ENCODE assay signal across 30 cellular contexts in genomic region chrX:97050413-97050812, GRCh38.
"Had no signal": no experiment of that assay in that cellular context is flagged by ENCODE, and none has a peak within 500 bp of the region (broad histone marks: within the 10 kb centered on the region; RNA-seq: fewer than 3 reads in every experiment).

No MANE protein-coding gene starts in this region.

- H3K27ac Mint-ChIP-seq: activated naive CD4-positive, alpha-beta T cell treated with anti-CD3 and anti-CD28 coated beads for 36 hours; activated naive CD8-positive, alpha-beta T cell treated with anti-CD3 and anti-CD28 coated beads for 36 hours; effector memory CD8-positive, alpha-beta T cell; naive B cell; stimulated activated naive B cell treated with anti-CD40 and anti-IgM and Interleukin-4, amounts not matched to agents 10 μg/mL and 1 μg/mL and 100 μg/mL, for 72 hours; T-helper 17 cell had no signal

- H3K4me3 Mint-ChIP-seq: activated naive CD4-positive, alpha-beta T cell treated with anti-CD3 and anti-CD28 coated beads for 36 hours; activated naive CD8-positive, alpha-beta T cell treated with anti-CD3 and anti-CD28 coated beads for 36 hours; effector memory CD8-positive, alpha-beta T cell; naive B cell; stimulated activated naive B cell treated with anti-CD40 and anti-IgM and Interleukin-4, amounts not matched to agents 10 μg/mL and 1 μg/mL and 100 μg/mL, for 72 hours; T-helper 17 cell had no signal

- H3K9me3 Mint-ChIP-seq: activated naive CD4-positive, alpha-beta T cell treated with anti-CD3 and anti-CD28 coated beads for 36 hours; activated naive CD8-positive, alpha-beta T cell treated with anti-CD3 and anti-CD28 coated beads for 36 hours; effector memory CD8-positive, alpha-beta T cell; stimulated activated naive B cell treated with anti-CD40 and anti-IgM and Interleukin-4, amounts not matched to agents 10 μg/mL and 1 μg/mL and 100 μg/mL, for 72 hours had no signal

- H3K4me1 Mint-ChIP-seq: activated naive CD8-positive, alpha-beta T cell treated with anti-CD3 and anti-CD28 coated beads for 36 hours; naive B cell had no signal

- H3K4me1 ChIP-seq: adrenal gland, ascending aorta, pancreas, right atrium auricular region, stomach, suprapubic skin had no signal

- H3K27me3 ChIP-seq: adrenal gland, ascending aorta, pancreas, right atrium auricular region, stomach, suprapubic skin, tibial artery had no signal

- H3K27me3 Mint-ChIP-seq: activated naive CD8-positive, alpha-beta T cell treated with anti-CD3 and anti-CD28 coated beads for 36 hours; effector memory CD8-positive, alpha-beta T cell; naive B cell; stimulated activated naive B cell treated with anti-CD40 and anti-IgM and Interleukin-4, amounts not matched to agents 10 μg/mL and 1 μg/mL and 100 μg/mL, for 72 hours; T-helper 17 cell had no signal

- H3K27ac ChIP-seq: adrenal gland, ascending aorta, pancreas, right atrium auricular region, stomach, suprapubic skin, tibial artery, WERI-Rb-1 had no signal

- FAIRE-seq: keratinocyte had no signal

- ATAC-seq: activated CD4-positive, CD25-positive, alpha-beta regulatory T cell treated with anti-CD3 and anti-CD28 coated beads, Interleukin-2, amount 50 U/mL, for 24 hours; effector memory CD8-positive, alpha-beta T cell; left cardiac atrium; left ventricle myocardium superior; pancreas; stimulated activated naive B cell treated with anti-CD40 and anti-IgM and Interleukin-4, amounts not matched to agents 10 μg/mL and 1 μg/mL and 100 μg/mL, for 72 hours; T-helper 17 cell had no signal

- H3K36me3 ChIP-seq: adrenal gland, ascending aorta, pancreas, right atrium auricular region, stomach, suprapubic skin, tibial artery, WERI-Rb-1 had no signal

- H3K36me3 Mint-ChIP-seq: activated naive CD8-positive, alpha-beta T cell treated with anti-CD3 and anti-CD28 coated beads for 36 hours; naive B cell had no signal

- H3K9me3 ChIP-seq: adrenal gland, ascending aorta, pancreas, right atrium auricular region, stomach, suprapubic skin, tibial artery had no signal

- DNase-seq: activated CD4-positive, alpha-beta T cell treated with anti-CD3 and anti-CD28 coated beads for 48 hours; activated CD4-positive, alpha-beta T cell treated with anti-CD3 and anti-CD28 coated beads, Interleukin-2, amount 50 U/mL, for 48 hours; activated CD8-positive, alpha-beta memory T cell treated with anti-CD3 and anti-CD28 coated beads for 24 hours; activated effector memory CD4-positive, alpha-beta T cell treated with anti-CD3 and anti-CD28 coated beads, Interleukin-2, amount 50 U/mL, for 16 hours; activated naive CD4-positive, alpha-beta T cell treated with anti-CD3 and anti-CD28 coated beads for 36 hours; activated naive CD8-positive, alpha-beta T cell treated with anti-CD3 and anti-CD28 coated beads for 36 hours; adrenal gland; caudate nucleus; cortex of kidney; effector memory CD8-positive, alpha-beta T cell; erythroblast; head of caudate nucleus; hippocampal formation; left cardiac atrium; left ventricle myocardium superior; naive B cell; pancreas; stimulated activated CD4-positive, alpha-beta T cell treated with anti-CD3 and anti-CD28 coated beads, Interleukin-15, amount 100 ng/mL, for 24 hours; stimulated activated CD4-positive, alpha-beta T cell treated with anti-CD3 and anti-CD28 coated beads, Interleukin-2, amount 100 ng/mL, for 24 hours; stimulated activated naive B cell treated with anti-CD40 and anti-IgM and Interleukin-4, amounts not matched to agents 10 μg/mL and 1 μg/mL and 100 μg/mL, for 72 hours; stomach; T-helper 17 cell; T1000; tibial artery; WERI-Rb-1 had no signal

- H3K4me3 ChIP-seq: adrenal gland, ascending aorta, pancreas, right atrium auricular region, stomach, suprapubic skin, tibial artery had no signal
